ENCODE assay signal across 27 cellular contexts in the genomic region with DNA sequence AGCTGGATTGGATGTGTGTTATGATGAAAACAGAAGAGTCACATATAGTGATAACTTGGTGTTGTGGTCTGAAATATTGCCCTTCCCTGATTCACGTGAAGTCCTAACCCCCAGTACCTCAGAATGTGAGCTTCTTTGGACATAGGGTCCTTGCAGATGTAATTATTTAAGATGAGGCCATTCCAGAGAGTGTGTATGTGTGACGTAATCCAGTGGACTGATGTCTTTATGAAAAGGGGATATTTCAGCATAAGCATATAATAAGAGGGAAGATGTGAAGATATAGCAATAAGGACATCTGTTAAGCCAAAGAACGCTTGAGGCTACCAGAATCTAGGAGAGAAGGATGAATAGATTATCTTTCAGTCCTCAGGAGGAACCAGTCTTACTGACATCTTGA.
DNase-seq lines count a peak whose midpoint lies in the region; ATAC-seq, FAIRE-seq and TF ChIP-seq lines count a peak whose summit lies in the region.
"Had no signal": no experiment of that assay in that cellular context is flagged by ENCODE, and none has a peak within 500 bp of the region (broad histone marks: within the 10 kb centered on the region; RNA-seq: fewer than 3 reads in every experiment).

No MANE protein-coding gene starts in this region.

- TF ChIP-seq POLR2A in HepG2 (IDR thresholded peaks at IDR 0.05; ENCODE audit: insufficient read depth in 1 of 2, low read depth in 2 of 2, low read length in 2 of 2) (no peak), right lobe of liver (IDR thresholded peaks at IDR 0.05) (no peak), testis (IDR thresholded peaks at IDR 0.05) (no peak)

- H4K20me1 ChIP-seq in HepG2 (ENCODE audit: insufficient read depth, low read length), result no peaks in the 10 kb centered on the region
- H4K20me1 ChIP-seq: BLaER1 had no signal

- in situ Hi-C loops in HepG2 (cut with HindIII; ENCODE audit: extremely low pct_ligation_motif_present, low pct_unique_long_range_greater_than_20kb), result no loop called here

- H3K27me3 Mint-ChIP-seq in brain (peaks cover 3% of the 10 kb centered on the region), nephron progenitor cell (ENCODE audit: low read depth, poor library complexity) (peaks cover 3% of the 10 kb centered on the region)
- H3K27me3 Mint-ChIP-seq: CD8-positive, alpha-beta memory T cell had no signal

- 26% methylated on average over 3 of the region's 3 CpGs for WGBS in HepG2 (ENCODE audit: low lambda C conversion rate)
- WGBS in right lobe of liver (ENCODE audit: insufficient coverage, low coverage, low lambda C conversion rate, missing lambda C conversion rate), result 93% methylated on average over 3 of the region's 3 CpGs
- 88 to 98% methylated on average over 3 of the region's 3 CpGs for WGBS in testis, 2 donors

- TF ChIP-seq CTCF in HepG2 (CRISPR knock-in tag; IDR thresholded peaks at IDR 0.05) (no peak), right lobe of liver (IDR thresholded peaks at IDR 0.05) (no peak), brain (conservative IDR thresholded peaks at IDR 0.05) (no peak), nephron progenitor cell (IDR thresholded peaks at IDR 0.05) (no peak), testis (IDR thresholded peaks at IDR 0.05) (no peak)

- H3K4me1 Mint-ChIP-seq in brain (peaks cover 36% of the 10 kb centered on the region), nephron progenitor cell (peaks cover 15% of the 10 kb centered on the region)
- H3K4me1 Mint-ChIP-seq: CD14-positive monocyte; CD4-positive, alpha-beta memory T cell; CD4-positive, CD25-positive, alpha-beta regulatory T cell; CD8-positive, alpha-beta memory T cell had no signal

- H3K27me3 ChIP-seq in HepG2 (ENCODE audit: control insufficient read depth in 1 of 2, insufficient read depth in 2 of 2, low read length in 2 of 2) (no peaks in the 10 kb centered on the region; a peak in 2 of 5 replicates), right lobe of liver (no peaks in the 10 kb centered on the region), testis (no peaks in the 10 kb centered on the region)
- H3K27me3 ChIP-seq: BE2C, BLaER1 had no signal

- H3K79me2 ChIP-seq in HepG2 (ENCODE audit: insufficient read depth, low read length), result no peaks in the 10 kb centered on the region

- TF ChIP-seq EP300 in HepG2 (IDR thresholded peaks at IDR 0.05; ENCODE audit: low read depth in 2 of 2, low read length in 2 of 2) (no peak), HepG2 (CRISPR knock-in tag; IDR thresholded peaks at IDR 0.05; ENCODE audit: borderline replicate concordance) (no peak)

- H3K36me3 Mint-ChIP-seq in brain (no peaks in the 10 kb centered on the region), nephron progenitor cell (ENCODE audit: low read depth) (peaks cover 2% of the 10 kb centered on the region)
- H3K36me3 Mint-ChIP-seq: CD14-positive monocyte; CD4-positive, alpha-beta memory T cell; CD4-positive, CD25-positive, alpha-beta regulatory T cell; CD8-positive, alpha-beta memory T cell had no signal

- H3K9me3 Mint-ChIP-seq in brain (peaks cover 0 to 4% (median 0%) of the 10 kb centered on the region in 5 experiments), nephron progenitor cell (no peaks in the 10 kb centered on the region)
- H3K9me3 Mint-ChIP-seq: CD4-positive, alpha-beta memory T cell; CD8-positive, alpha-beta memory T cell had no signal

- no peaks in the 10 kb centered on the region for H3K36me3 ChIP-seq in HepG2 (replicated peaks in 1 of 2; ENCODE audit: control insufficient read depth in 1 of 2, insufficient read depth in 2 of 2, low read length in 2 of 2)
- H3K36me3 ChIP-seq in right lobe of liver, result no peaks in the 10 kb centered on the region
- H3K36me3 ChIP-seq in testis (ENCODE audit: low read depth, missing control alignments), result no peaks in the 10 kb centered on the region
- H3K36me3 ChIP-seq: BE2C, BLaER1 had no signal

- no peak overlapping the region for H3K4me3 ChIP-seq in HepG2 (replicated peaks in 1 of 3; ENCODE audit: insufficient read depth in 1 of 3, low read depth in 2 of 3, low read length in 3 of 3)
- no peak overlapping the region for H3K4me3 ChIP-seq in right lobe of liver
- no peak overlapping the region for H3K4me3 ChIP-seq in testis
- H3K4me3 ChIP-seq: BLaER1, GM12878 had no signal

- H3K9me3 ChIP-seq in HepG2 (ENCODE audit: low read length) (no peaks in the 10 kb centered on the region), right lobe of liver (no peaks in the 10 kb centered on the region), testis (no peaks in the 10 kb centered on the region)
- H3K9me3 ChIP-seq: BE2C, BLaER1 had no signal

- H3K27ac Mint-ChIP-seq in brain, result peak overlapping the region in 3 of 5 experiments; percentile 8 to 20 (median 12)
- peak overlapping the region; percentile 4 for H3K27ac Mint-ChIP-seq in nephron progenitor cell
- H3K27ac Mint-ChIP-seq: CD14-positive monocyte; CD4-positive, CD25-positive, alpha-beta regulatory T cell; CD8-positive, alpha-beta memory T cell had no signal

- intact Hi-C loops in HepG2 (cut with micrococcal nuclease; ENCODE audit: unreplicated experiment) (no loop called here), right lobe of liver (cut with DNase I) (no loop called here), testis (cut with DNase I; ENCODE audit: low total_unique reads) (no loop called here)

- BruUV-seq in HepG2 (replicated peaks; lab: Mats Ljungman, UMichigan), result no TSS peak

- no peak for FAIRE-seq in HepG2 (lab: Jason Lieb, UNC)
- FAIRE-seq: A204.1, GM12878, GM12892, GM18507 had no signal

- POLR2A ChIA-PET in HepG2 (lab: Yijun Ruan, JAX), result no interaction called here

- H3K27ac ChIP-seq in HepG2 (ENCODE audit: extremely low read length, insufficient read depth, low read length) (no peak overlapping the region), right lobe of liver (no peak overlapping the region), testis (no peak overlapping the region)
- H3K27ac ChIP-seq: BLaER1 had no signal

- CTCF ChIA-PET in HepG2 (lab: Yijun Ruan, JAX; ENCODE audit: low intra/inter-chr PET ratio, low total read pairs), result no interaction called here

- no peak for ATAC-seq in HepG2
- no peak for ATAC-seq in right lobe of liver
- no peak for ATAC-seq in SK-N-SH treated with all-trans-retinoic acid at 6 μM for 48 hours
- ATAC-seq: GM12878 had no signal

- no peak overlapping the region for H3K4me3 Mint-ChIP-seq in brain
- H3K4me3 Mint-ChIP-seq in nephron progenitor cell, result no peak overlapping the region
- H3K4me3 Mint-ChIP-seq: CD14-positive monocyte; CD4-positive, alpha-beta memory T cell; CD4-positive, CD25-positive, alpha-beta regulatory T cell; CD8-positive, alpha-beta memory T cell had no signal

- H3K9ac ChIP-seq in HepG2 (ENCODE audit: insufficient read depth, low read depth, low read length), result no peak overlapping the region
- H3K9ac ChIP-seq: BLaER1 had no signal

- DNase-seq in HepG2 (ENCODE audit: low spot score) (no peak), right lobe of liver (no peak), nephron progenitor cell (no peak), testis (no peak)
- DNase-seq: 8988T; ACHN; BE2C; C1 segment of cervical spinal cord; CD4-positive, CD25-positive, alpha-beta regulatory T cell; CD8-positive, alpha-beta memory T cell; COR-L47; DMS 273 treated with DMSO at 0.1 percent for 48 hours; DMS153; DMS53; DMS79; DND-41; EL; GDM1 had no signal

- no peak for TF ChIP-seq RAD21 in HepG2 (CRISPR knock-in tag; IDR thresholded peaks at IDR 0.05)

- no peak overlapping the region for H2AFZ ChIP-seq in HepG2 (ENCODE audit: low read length)

- H3K4me1 ChIP-seq in HepG2 (ENCODE audit: insufficient read depth, low read length) (peaks cover 2% of the 10 kb centered on the region), right lobe of liver (peaks cover 0 to 22% (median 9%) of the 10 kb centered on the region in 4 donors), testis (no peaks in the 10 kb centered on the region)
- H3K4me1 ChIP-seq: BE2C, BLaER1 had no signal

- H3K4me2 ChIP-seq in HepG2 (ENCODE audit: low read depth, low read length), result no peak overlapping the region
- H3K4me2 ChIP-seq: BLaER1 had no signal

TF ChIP-seq in HepG2, 621 proteins besides CTCF, POLR2A, EP300 and RAD21 (continues in another document):
- peak; percentile 58 for TF ChIP-seq CEBPB (IDR thresholded peaks at IDR 0.05; ENCODE audit: borderline replicate concordance, low read depth, low read length)
- no peak for TF ChIP-seq ZNF20 (CRISPR knock-in tag; IDR thresholded peaks at IDR 0.05)
- no peak for TF ChIP-seq NFKB2 (CRISPR knock-in tag; IDR thresholded peaks at IDR 0.05; ENCODE audit: borderline replicate concordance)
- TF ChIP-seq HINFP (CRISPR knock-in tag; IDR thresholded peaks at IDR 0.05; ENCODE audit: low read depth), result no peak
- peak; percentile 70 for TF ChIP-seq ATF7 (IDR thresholded peaks at IDR 0.05)
- no peak for TF ChIP-seq ATF7 (CRISPR knock-in tag; IDR thresholded peaks at IDR 0.05)

TF ChIP-seq in SK-N-SH treated with all-trans-retinoic acid at 6 μM for 48 hours, 23 proteins besides CTCF, POLR2A, EP300 and RAD21 (continues in another document):
- no peak for TF ChIP-seq ZNF565 (CRISPR knock-in tag; conservative IDR thresholded peaks at IDR 0.05; ENCODE audit: low read depth)
- TF ChIP-seq OSR1 (CRISPR knock-in tag; IDR thresholded peaks at IDR 0.05), result no peak
- no peak for TF ChIP-seq CSDC2 (CRISPR knock-in tag; IDR thresholded peaks at IDR 0.05)
- TF ChIP-seq, protein P1, sequence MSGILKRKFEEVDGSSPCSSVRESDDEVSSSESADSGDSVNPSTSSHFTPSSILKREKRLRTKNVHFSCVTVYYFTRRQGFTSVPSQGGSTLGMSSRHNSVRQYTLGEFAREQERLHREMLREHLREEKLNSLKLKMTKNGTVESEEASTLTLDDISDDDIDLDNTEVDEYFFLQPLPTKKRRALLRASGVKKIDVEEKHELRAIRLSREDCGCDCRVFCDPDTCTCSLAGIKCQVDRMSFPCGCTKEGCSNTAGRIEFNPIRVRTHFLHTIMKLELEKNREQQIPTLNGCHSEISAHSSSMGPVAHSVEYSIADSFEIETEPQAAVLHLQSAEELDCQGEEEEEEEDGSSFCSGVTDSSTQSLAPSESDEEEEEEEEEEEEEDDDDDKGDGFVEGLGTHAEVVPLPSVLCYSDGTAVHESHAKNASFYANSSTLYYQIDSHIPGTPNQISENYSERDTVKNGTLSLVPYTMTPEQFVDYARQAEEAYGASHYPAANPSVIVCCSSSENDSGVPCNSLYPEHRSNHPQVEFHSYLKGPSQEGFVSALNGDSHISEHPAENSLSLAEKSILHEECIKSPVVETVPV (CRISPR knock-in tag; IDR thresholded peaks at IDR 0.05), result no peak
- no peak for TF ChIP-seq RARB (CRISPR knock-in tag; IDR thresholded peaks at IDR 0.05)
- TF ChIP-seq ZNF8 (CRISPR knock-in tag; IDR thresholded peaks at IDR 0.05), result no peak
